18 cellular contexts compared by ENCODE assay signal in the genomic region with DNA sequence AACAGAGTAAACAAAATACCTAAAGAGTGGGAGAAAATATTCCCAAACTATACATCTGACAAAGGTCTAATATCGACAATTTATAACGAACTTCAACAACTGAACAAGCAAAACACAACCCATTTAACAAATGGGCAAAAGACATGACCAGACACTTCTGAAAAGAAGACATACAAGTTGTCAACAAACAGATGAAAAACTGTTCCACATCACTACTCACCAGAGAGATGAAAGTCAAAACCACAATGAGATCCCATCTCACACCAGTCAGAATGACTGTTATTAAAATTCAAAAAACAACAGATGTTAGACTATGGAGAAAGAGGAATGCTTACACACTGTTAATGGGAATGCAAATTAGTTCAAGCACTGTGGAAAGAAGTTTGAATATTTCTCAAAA.
DNase-seq lines count a peak whose midpoint lies in the region; ATAC-seq and TF ChIP-seq lines count a peak whose summit lies in the region.
"Had no signal": no experiment of that assay in that cellular context is flagged by ENCODE, and none has a peak within 500 bp of the region (broad histone marks: within the 10 kb centered on the region; RNA-seq: fewer than 3 reads in every experiment).

No MANE protein-coding gene starts in this region.

- H3K36me3 ChIP-seq in DOHH2 (ENCODE audit: control insufficient read depth, low read length) = no peaks in the 10 kb centered on the region
- H3K36me3 ChIP-seq: BE2C had no signal

- TF ChIP-seq CTCF in DOHH2 (IDR thresholded peaks at IDR 0.05; ENCODE audit: low read depth, low read length, poor library complexity, severe bottlenecking) = no peak
- no peak for TF ChIP-seq CTCF in foreskin keratinocyte (conservative IDR thresholded peaks at IDR 0.05)
- TF ChIP-seq CTCF in lower leg skin (IDR thresholded peaks at IDR 0.05) = no peak

- H3K27ac ChIP-seq in DOHH2 (ENCODE audit: low read depth, low read length) = peak overlapping the region; percentile 32
- no peak overlapping the region for H3K27ac ChIP-seq in foreskin keratinocyte
- H3K27ac ChIP-seq: C4-2B had no signal

- 94 to 98% methylated on average over 2 of the region's 2 CpGs for WGBS in lower leg skin, 2 donors

- peak; percentile 59 for ATAC-seq in HG02884 (IDR thresholded peaks at IDR 0.05; ENCODE audit: unreplicated experiment)
- no peak for ATAC-seq in foreskin keratinocyte
- ATAC-seq: HCT116, HepG2 had no signal

- no peaks in the 10 kb centered on the region for H3K9me2 ChIP-seq in DOHH2 (replicated peaks; ENCODE audit: control insufficient read depth, low read length)

- H3K4me3 ChIP-seq in DOHH2 (ENCODE audit: low read length) (no peak overlapping the region), lower leg skin (ENCODE audit: low read depth, poor library complexity, severe bottlenecking) (no peak overlapping the region)

- H3K27me3 ChIP-seq in DOHH2 (ENCODE audit: control insufficient read depth, low read length) (no peaks in the 10 kb centered on the region), foreskin keratinocyte (no peaks in the 10 kb centered on the region)
- H3K27me3 ChIP-seq: BE2C had no signal

- H3F3A ChIP-seq in DOHH2 (ENCODE audit: control insufficient read depth, insufficient read depth) = no peaks in the 10 kb centered on the region

- H3K4me1 ChIP-seq in DOHH2 (ENCODE audit: control insufficient read depth, low read length) (peaks cover 22% of the 10 kb centered on the region), foreskin keratinocyte (peaks cover 5% of the 10 kb centered on the region)
- H3K4me1 ChIP-seq: BE2C had no signal

- H4K20me1 ChIP-seq in DOHH2 (ENCODE audit: control insufficient read depth, insufficient read depth, low read depth, low read length) = no peaks in the 10 kb centered on the region

- intact Hi-C loops in lower leg skin (cut with DNase I; ENCODE audit: low total_unique reads) = no loop called here

- DNase-seq in NCI-H526 (lab: John Stamatoyannopoulos, UW) = peak; percentile 75 to 77
- no peak for DNase-seq in DMS153 (lab: John Stamatoyannopoulos, UW)
- no peak for DNase-seq in foreskin keratinocyte
- DNase-seq in lower leg skin (ENCODE audit: low spot score in 2 of 2) = no peak
- no peak for DNase-seq in stimulated activated naive CD4-positive, alpha-beta T cell (lab: John Stamatoyannopoulos, UW)
- DNase-seq: BE2C; CD4-positive, alpha-beta T cell; DMS79 treated with DMSO at 0.1 percent for 48 hours; EL; GOT3; H7; HFFc6; KG1 had no signal

- peak overlapping the region; percentile 16 for H3K4me2 ChIP-seq in DOHH2 (ENCODE audit: low read length)

- H3K79me2 ChIP-seq in DOHH2 (ENCODE audit: control insufficient read depth, low read length) = no peaks in the 10 kb centered on the region

- no peak for TF ChIP-seq POLR2A in lower leg skin (IDR thresholded peaks at IDR 0.05)

- H3K9me3 ChIP-seq in DOHH2 (ENCODE audit: control insufficient read depth, insufficient read depth, low read length) = peaks cover 5% of the 10 kb centered on the region; the same call in 1 of the 2 replicates
- H3K9me3 ChIP-seq: BE2C had no signal

Comparison
In these comparisons a context has a peak if more than half of its experiments do, and no peak if none do; other contexts are left out.
1. DNase-seq: peak in NCI-H526 (2 of 2); none in DMS153 (single experiment), foreskin keratinocyte (0 of 2), lower leg skin (0 of 2) and stimulated activated naive CD4-positive, alpha-beta T cell (0 of 6).